32 cellular contexts compared by ENCODE assay signal in genomic region chr12:128057586-128057985, GRCh38.
"Had no signal": no experiment of that assay in that cellular context is flagged by ENCODE, and none has a peak within 500 bp of the region (broad histone marks: within the 10 kb centered on the region; RNA-seq: fewer than 3 reads in every experiment).

No MANE protein-coding gene starts in this region.

- H3K4me1 ChIP-seq: SJCRH30 had no signal

- H3K4me2 ChIP-seq: PC-9 had no signal

- H3K27ac ChIP-seq: PC-9, RWPE1, SJCRH30, SK-N-MC had no signal

- H3K36me3 ChIP-seq: MG63, SJCRH30 had no signal

- H3K9me3 ChIP-seq: MG63, SJCRH30 had no signal

- H3K4me3 ChIP-seq: MG63, PC-9, SJCRH30, SK-N-MC had no signal

- ATAC-seq: Panc1, Right ventricle myocardium inferior, SK-N-SH treated with all-trans-retinoic acid at 6 μM for 48 hours had no signal

- H3K27me3 ChIP-seq: MG63, SJCRH30 had no signal

- H2AFZ ChIP-seq: PC-9 had no signal

- DNase-seq: Kasumi-1, MG63, NCI-H1048, NCI-H1092 treated with DMSO at 0.1 percent for 48 hours, NCI-H1105 treated with DMSO at 0.1 percent for 48 hours, NCI-H1417, NCI-H1436, NCI-H146, NCI-H1694, NCI-H187, NCI-H1930, NCI-H2029 treated with DMSO at 0.1 percent for 48 hours, NCI-H2081 treated with DMSO at 0.1 percent for 48 hours, NCI-H2107, NCI-H2171, NCI-H226, NCI-H446 treated with DMSO at 0.1 percent for 48 hours, NCI-H510A, NCI-H524, NCI-H526, NCI-H69, NCI-H748 treated with DMSO at 0.1 percent for 48 hours, NCI-H82, PC-9, SHP77, SIG-M5, SJCRH30 had no signal
